In genomic region chr18:9878095-9878494, GRCh38 we compare ENCODE assay signal across 1 cellular context.
TF ChIP-seq lines count a peak whose summit lies in the region.

No MANE protein-coding gene starts in this region.

TF ChIP-seq in HCT116, 20 proteins besides CTCF, POLR2A, EP300 and RAD21:
- TF ChIP-seq ELF1 (IDR thresholded peaks at IDR 0.05; ENCODE audit: borderline replicate concordance, low read depth) = no peak
- TF ChIP-seq POLR2AphosphoS5 (IDR thresholded peaks at IDR 0.05; ENCODE audit: low read depth, low read length) = no peak
- no peak for TF ChIP-seq CEBPB (IDR thresholded peaks at IDR 0.05; ENCODE audit: low read depth)
- no peak for TF ChIP-seq ZNF274 (IDR thresholded peaks at IDR 0.05; ENCODE audit: low read depth, low read length)
- no peak for TF ChIP-seq TCF7L2 (IDR thresholded peaks at IDR 0.05; ENCODE audit: borderline replicate concordance, extremely low read depth, insufficient read depth, insufficient read length)
- no peak for TF ChIP-seq REST (IDR thresholded peaks at IDR 0.05; ENCODE audit: low read depth)
- no peak for TF ChIP-seq FOSL1 (IDR thresholded peaks at IDR 0.05; ENCODE audit: low read depth)
- no peak for TF ChIP-seq ZFX (IDR thresholded peaks at IDR 0.05)
- TF ChIP-seq EZH2phosphoT487 (IDR thresholded peaks at IDR 0.05; ENCODE audit: borderline replicate concordance) = no peak
- TF ChIP-seq EZH2 (IDR thresholded peaks at IDR 0.05) = no peak
- TF ChIP-seq SRF (IDR thresholded peaks at IDR 0.05; ENCODE audit: low read depth) = no peak
- TF ChIP-seq SIN3A (IDR thresholded peaks at IDR 0.05; ENCODE audit: low read depth) = no peak
- no peak for TF ChIP-seq ATF3 (IDR thresholded peaks at IDR 0.05)
- no peak for TF ChIP-seq EGR1 (IDR thresholded peaks at IDR 0.05; ENCODE audit: low read depth)
- TF ChIP-seq ZBTB33 (IDR thresholded peaks at IDR 0.05; ENCODE audit: extremely low read depth, insufficient replicate concordance, low read length) = no peak
- TF ChIP-seq CBX3 (IDR thresholded peaks at IDR 0.05; ENCODE audit: low read depth) = no peak
